Comparison of ENCODE assay signal across 2 cellular contexts in genomic region chrX:107348990-107349389, GRCh38.
TF ChIP-seq lines count a peak whose summit lies in the region.

No MANE protein-coding gene starts in this region.

TF ChIP-seq in A549, 52 proteins besides CTCF, POLR2A, EP300 and RAD21:
- TF ChIP-seq, protein P1, sequence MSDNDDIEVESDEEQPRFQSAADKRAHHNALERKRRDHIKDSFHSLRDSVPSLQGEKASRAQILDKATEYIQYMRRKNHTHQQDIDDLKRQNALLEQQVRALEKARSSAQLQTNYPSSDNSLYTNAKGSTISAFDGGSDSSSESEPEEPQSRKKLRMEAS (IDR thresholded peaks at IDR 0.05) = no peak
- TF ChIP-seq RNF2 (IDR thresholded peaks at IDR 0.05; ENCODE audit: borderline replicate concordance, low read depth) = no peak
- no peak for TF ChIP-seq MYC (IDR thresholded peaks at IDR 0.05; ENCODE audit: borderline replicate concordance, low read length)

TF ChIP-seq in K562, 482 proteins besides CTCF, POLR2A, EP300 and RAD21:
- TF ChIP-seq, protein P2, sequence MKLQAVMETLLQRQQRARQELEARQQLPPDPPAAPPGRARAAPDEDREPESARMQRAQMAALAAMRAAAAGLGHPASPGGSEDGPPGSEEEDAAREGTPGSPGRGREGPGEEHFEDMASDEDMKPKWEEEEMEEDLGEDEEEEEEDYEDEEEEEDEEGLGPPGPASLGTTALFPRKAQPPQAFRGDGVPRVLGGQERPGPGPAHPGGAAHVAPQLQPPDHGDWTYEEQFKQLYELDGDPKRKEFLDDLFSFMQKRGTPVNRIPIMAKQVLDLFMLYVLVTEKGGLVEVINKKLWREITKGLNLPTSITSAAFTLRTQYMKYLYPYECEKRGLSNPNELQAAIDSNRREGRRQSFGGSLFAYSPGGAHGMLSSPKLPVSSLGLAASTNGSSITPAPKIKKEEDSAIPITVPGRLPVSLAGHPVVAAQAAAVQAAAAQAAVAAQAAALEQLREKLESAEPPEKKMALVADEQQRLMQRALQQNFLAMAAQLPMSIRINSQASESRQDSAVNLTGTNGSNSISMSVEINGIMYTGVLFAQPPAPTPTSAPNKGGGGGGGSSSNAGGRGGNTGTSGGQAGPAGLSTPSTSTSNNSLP (IDR thresholded peaks at IDR 0.05; ENCODE audit: borderline replicate concordance, low read depth, low read length) = no peak
- TF ChIP-seq RBM25 (IDR thresholded peaks at IDR 0.05; ENCODE audit: low read depth, low read length, severe bottlenecking) (peak; percentile 61), ESRRA (IDR thresholded peaks at IDR 0.05; ENCODE audit: borderline replicate concordance, low read depth) (peak; percentile 65; the same call in 1 of the 2 replicates), NFXL1 (CRISPR knock-in tag; IDR thresholded peaks at IDR 0.05) (no peak), MCM5 (IDR thresholded peaks at IDR 0.05; ENCODE audit: low read depth) (no peak)
